28 cellular contexts compared by ENCODE assay signal in the genomic region with DNA sequence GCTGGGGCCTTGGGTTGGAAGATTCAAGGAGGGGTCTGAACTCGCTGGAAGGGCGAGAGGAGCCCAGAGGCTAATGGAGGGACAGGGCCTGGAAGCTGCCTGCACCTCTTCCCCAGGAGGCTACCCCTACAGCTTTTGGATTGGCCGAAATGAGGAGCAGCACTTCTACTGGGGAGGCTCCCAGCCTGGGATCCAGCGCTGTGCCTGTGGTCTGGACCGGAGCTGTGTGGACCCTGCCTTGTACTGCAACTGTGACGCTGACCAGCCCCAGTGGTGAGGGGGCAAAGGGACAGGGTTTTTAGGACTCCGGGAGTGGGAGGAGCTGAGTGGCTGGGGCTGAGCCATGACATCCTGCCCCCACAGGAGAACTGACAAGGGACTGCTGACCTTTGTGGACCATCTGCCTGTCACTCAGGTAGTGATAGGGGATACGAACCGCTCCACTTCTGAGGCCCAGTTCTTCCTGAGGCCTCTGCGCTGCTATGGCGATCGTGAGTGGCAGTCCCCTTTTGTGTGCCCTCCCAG.
"Had no signal": no experiment of that assay in that cellular context is flagged by ENCODE, and none has a peak within 500 bp of the region (broad histone marks: within the 10 kb centered on the region; RNA-seq: fewer than 3 reads in every experiment).

No MANE protein-coding gene starts in this region.

- H3K27ac Mint-ChIP-seq: activated naive CD8-positive, alpha-beta T cell; activated T-helper 2 cell treated with anti-CD3 and anti-CD28 coated beads, Interferon-gamma antibody, Interleukin-2, Interleukin-4, amounts not matched to agents 10 μg/mL and 5 μg/mL and 100 μg/mL, durations not matched to agents 14 hours and 24 hours and 36 hours; dendritic cell treated with granulocyte-macrophage colony-stimulating factor and Interleukin-4, amounts not matched to agents 40 ng/mL and 50 ng/mL, for 4 days; mesothelial cell of epicardium; natural killer cell; WTC11 had no signal

- H3K4me1 ChIP-seq: parathyroid adenoma, stomach, transverse colon had no signal

- H3K4me3 Mint-ChIP-seq: activated naive CD8-positive, alpha-beta T cell; activated T-cell treated with anti-CD3 and anti-CD28 coated beads, Interleukin-2, amount 50 U/mL, for 4 hours; dendritic cell treated with granulocyte-macrophage colony-stimulating factor and Interleukin-4, amounts not matched to agents 40 ng/mL and 50 ng/mL, for 4 days; mesothelial cell of epicardium; natural killer cell; WTC11 had no signal

- H3K9me3 ChIP-seq: heart right ventricle, stomach, transverse colon had no signal

- H3K27ac ChIP-seq: parathyroid adenoma, skin epidermis, stomach, transverse colon had no signal

- H3K36me3 Mint-ChIP-seq: natural killer cell had no signal

- ATAC-seq: activated T-cell treated with anti-CD3 and anti-CD28 coated beads, Interleukin-2, amount 50 U/mL, for 4 hours; natural killer cell; WTC11 had no signal

- H3K4me1 Mint-ChIP-seq: mesothelial cell of epicardium, natural killer cell had no signal

- H3K4me3 ChIP-seq: heart right ventricle, lung, skin epidermis, stomach, transverse colon had no signal

- H3K27me3 ChIP-seq: heart right ventricle, stomach, transverse colon had no signal

- DNase-seq: activated CD4-positive, alpha-beta T cell treated with anti-CD3 and anti-CD28 coated beads, Interleukin-2, amount 50 U/mL, for 4 hours; activated CD8-positive, alpha-beta memory T cell treated with anti-CD3 and anti-CD28 coated beads for 24 hours; activated CD8-positive, alpha-beta memory T cell treated with anti-CD3 and anti-CD28 coated beads, Interleukin-2, amount 50 U/mL, for 48 hours; activated naive CD4-positive, alpha-beta T cell; activated T-cell treated with anti-CD3 and anti-CD28 coated beads, Interleukin-2, amount 50 U/mL, for 4 hours; amygdala; effector CD4-positive, alpha-beta T cell; erythroblast; foreskin fibroblast; heart right ventricle; islet precursor cell; natural killer cell; right cardiac atrium; stimulated activated CD4-positive, alpha-beta T cell treated with anti-CD3 and anti-CD28 coated beads, Interleukin-1b, Interleukin-23, amount 100 ng/mL, for 48 hours; stomach; T-helper 1 cell; T1000; transverse colon had no signal

- H3K36me3 ChIP-seq: transverse colon had no signal

- H3K9me3 Mint-ChIP-seq: activated T-cell treated with anti-CD3 and anti-CD28 coated beads, Interleukin-2, amount 50 U/mL, for 4 hours; activated T-helper 2 cell treated with anti-CD3 and anti-CD28 coated beads, Interferon-gamma antibody, Interleukin-2, Interleukin-4, amounts not matched to agents 10 μg/mL and 5 μg/mL and 100 μg/mL, durations not matched to agents 14 hours and 24 hours and 36 hours; dendritic cell treated with granulocyte-macrophage colony-stimulating factor and Interleukin-4, amounts not matched to agents 40 ng/mL and 50 ng/mL, for 4 days; mesothelial cell of epicardium; natural killer cell; WTC11 had no signal

- H3K27me3 Mint-ChIP-seq: activated naive CD8-positive, alpha-beta T cell had no signal

- H2AFZ ChIP-seq: parathyroid adenoma had no signal

- H3K9ac ChIP-seq: parathyroid adenoma had no signal

- FAIRE-seq: endometrium, urothelium cell line had no signal
